In the genomic region with DNA sequence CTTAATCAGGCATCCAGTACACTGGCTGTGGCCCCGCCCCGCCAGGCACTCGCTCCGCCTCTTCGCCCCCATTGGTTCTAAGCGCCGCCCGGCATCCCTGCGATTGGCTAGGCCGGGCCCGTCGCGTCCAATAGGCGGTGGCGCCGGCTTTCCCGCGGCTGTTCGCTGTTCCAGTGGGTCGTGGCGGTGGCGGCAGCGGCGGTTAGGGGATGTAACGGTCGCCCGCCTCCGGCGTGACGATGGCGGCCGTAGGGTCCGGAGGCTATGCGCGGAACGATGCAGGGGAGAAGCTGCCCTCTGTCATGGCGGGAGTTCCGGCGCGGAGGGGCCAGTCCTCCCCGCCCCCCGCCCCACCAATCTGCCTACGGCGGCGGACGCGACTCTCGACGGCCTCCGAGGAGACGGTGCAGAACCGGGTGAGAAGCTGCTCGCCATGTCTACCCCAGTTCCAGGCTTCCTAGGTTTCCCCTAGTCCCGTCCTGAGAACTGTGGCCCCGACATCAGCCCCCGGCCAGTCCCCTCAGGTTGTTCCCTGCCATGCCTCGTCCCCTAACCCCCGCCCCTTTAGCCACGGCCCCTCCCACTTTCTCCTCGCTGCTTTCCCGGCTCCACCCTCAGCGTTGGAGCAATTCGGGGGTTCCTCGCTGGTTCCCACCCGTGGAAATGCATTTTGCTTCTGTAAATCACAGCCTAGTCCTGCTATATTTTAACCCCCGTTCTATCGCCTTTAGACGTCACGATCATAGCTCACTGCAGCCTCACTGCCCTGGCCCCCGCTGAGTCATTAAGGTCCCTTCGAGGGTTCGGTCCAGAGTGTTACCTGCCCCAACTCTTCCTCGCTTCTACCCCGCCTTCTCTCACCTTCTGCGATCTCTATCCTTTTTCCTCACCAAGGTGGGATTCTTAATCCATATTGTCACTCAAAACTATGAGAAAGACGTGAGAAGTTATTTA, we compare ENCODE assay signal across 8 cellular contexts. TPM values are rescaled to one million over a fixed set of nuclear protein-coding genes. Genes with fewer than 3 reads are reported as not detected.
A peak's percentile ranks its signal among the peaks of the same experiment; 100 is the strongest.
DNase-seq lines count a peak whose midpoint lies in the region; TF ChIP-seq lines count a peak whose summit lies in the region.

A gene (plus strand): TSS at position 165 of the 954 bp plus-strand sequence. CDS start 75 bp downstream, at position 240.

- H3K27me3 ChIP-seq in GM06990 (replicated peaks; ENCODE audit: control insufficient read depth, insufficient read depth, low read length) (no peaks in the 10 kb centered on the region), osteoblast (ENCODE audit: insufficient read depth, low read length) (no peaks in the 10 kb centered on the region), tibial artery (no peaks in the 10 kb centered on the region)

- H3K9me3 Mint-ChIP-seq in HFFc6, result no peaks in the 10 kb centered on the region

- H3K4me1 Mint-ChIP-seq in HFFc6 (ENCODE audit: low read depth), result peaks cover 20% of the 10 kb centered on the region

- H4K20me1 ChIP-seq in osteoblast (ENCODE audit: insufficient read depth, low read length), result no peaks in the 10 kb centered on the region

- H3K79me2 ChIP-seq in osteoblast (ENCODE audit: insufficient read depth, low read length), result peaks cover 40% of the 10 kb centered on the region

- H3K36me3 ChIP-seq in GM06990 (ENCODE audit: control insufficient read depth, insufficient read depth, low read length) (peaks cover 3% of the 10 kb centered on the region; the same call in 1 of the 2 replicates), osteoblast (ENCODE audit: insufficient read depth, low read length) (peaks cover 9% of the 10 kb centered on the region), tibial artery (no peaks in the 10 kb centered on the region)

- peak; percentile 97 for DNase-seq in GM06990 (ENCODE audit: extremely low read depth, insufficient read length)
- peak; percentile 86 for DNase-seq in HFFc6
- peak; percentile 91 for DNase-seq in NB4 (ENCODE audit: low read depth)
- peak; percentile 89 for DNase-seq in SK-MEL-5 (ENCODE audit: low read depth, low spot score)
- peak; percentile 94 to 98 (median 96) for DNase-seq in activated naive CD4-positive, alpha-beta T cell (lab: John Stamatoyannopoulos, UW)
- DNase-seq in germinal center (ENCODE audit: low spot score), result peak; percentile 99
- DNase-seq in osteoblast (ENCODE audit: insufficient read length, low spot score, missing footprints), result peak; percentile 99
- peak; percentile 91 to 95 for DNase-seq in tibial artery

- H3K9me3 ChIP-seq in osteoblast (ENCODE audit: low read depth, low read length) (no peaks in the 10 kb centered on the region), tibial artery (no peaks in the 10 kb centered on the region)

- H3K27ac ChIP-seq in osteoblast (ENCODE audit: low read depth, low read length), result peak within 1 kb of the TSS; percentile 97
- peak within 1 kb of the TSS; percentile 84 to 85 for H3K27ac ChIP-seq in tibial artery

- peak within 1 kb of the TSS; percentile 88 for H3K4me3 ChIP-seq in GM06990 (replicated peaks; ENCODE audit: low read depth, low read length)
- H3K4me3 ChIP-seq in NB4 (ENCODE audit: low read depth, low read length), result peak within 1 kb of the TSS; percentile 81
- H3K4me3 ChIP-seq in osteoblast (ENCODE audit: insufficient read depth, low read length), result peak within 1 kb of the TSS; percentile 78
- peak within 1 kb of the TSS; percentile 56 to 67 for H3K4me3 ChIP-seq in tibial artery

- peak within 1 kb of the TSS; percentile 97 for H2AFZ ChIP-seq in osteoblast (ENCODE audit: low read length)

- in situ Hi-C loops in SK-MEL-5 (cut with HindIII; ENCODE audit: low pct_unique_long_range_greater_than_20kb, low sequenced_read_pairs), result no loop called here

- no peak for TF ChIP-seq POLR2A in NB4 (IDR thresholded peaks at IDR 0.05; ENCODE audit: extremely low read depth, insufficient read length)

- H3K27me3 Mint-ChIP-seq in HFFc6 (ENCODE audit: insufficient read depth), result no peaks in the 10 kb centered on the region; the same call in 1 of the 2 replicates

- intact Hi-C loops in tibial artery (cut with DNase I; ENCODE audit: low total_unique reads), result loop anchor here (2.0 to 5.0 kb wide), 3 partner anchors 38 to 62 kb away; a partner anchor contains a TSS

- TF ChIP-seq CTCF in GM06990 (IDR thresholded peaks at IDR 0.05; ENCODE audit: insufficient read depth, low read length, poor library complexity, severe bottlenecking) (no peak), HFFc6 (IDR thresholded peaks at IDR 0.05) (peak; percentile 42; the same call in 1 of the 2 replicates), NB4 (IDR thresholded peaks at IDR 0.05; ENCODE audit: low read depth, low read length) (no peak), osteoblast (IDR thresholded peaks at IDR 0.05; ENCODE audit: extremely low read depth, low read depth, low read length) (no peak), tibial artery (IDR thresholded peaks at IDR 0.05) (no peak)

- peak within 1 kb of the TSS; percentile 100 for H3K4me3 Mint-ChIP-seq in HFFc6

- H3K27ac Mint-ChIP-seq in HFFc6, result peak within 1 kb of the TSS; percentile 98

- H3K4me2 ChIP-seq in osteoblast (ENCODE audit: insufficient read depth, low read length), result peak within 1 kb of the TSS; percentile 83

- peaks cover 2% of the 10 kb centered on the region; the same call in 1 of the 2 replicates for H3K36me3 Mint-ChIP-seq in HFFc6 (ENCODE audit: low read depth)

- H3K4me1 ChIP-seq in osteoblast (ENCODE audit: insufficient read depth, low read length), result peaks cover 18% of the 10 kb centered on the region
- H3K4me1 ChIP-seq in tibial artery, result peaks cover 0 to 14% (median 8%) of the 10 kb centered on the region in 4 donors

RNA-seq across cellular contexts. Expression of the gene that starts here (rescaled TPM):
- total RNA-seq in HFFc6 (2021; fragmentation: NEBNext Ultra II Directional; extraction: Animal tissue kit (Norgen Biotek cat#: 25700)), result 10 to 100 TPM in 5 of 6 experiments, 1 to 10 TPM in 1; 6.5 to 13.8 (median 13.0) TPM
- 2.7 and 4.1 TPM in 2 replicates for total RNA-seq in SK-MEL-5 (2014; rRNA removed; shearing (Covaris generic))
- 8.2 and 12.7 TPM in 2 replicates for polyA plus RNA-seq in SK-MEL-5 (2015; cell fraction: cytosol; rRNA removed)
- polyA plus RNA-seq in SK-MEL-5 (2015; cell fraction: nucleus; rRNA removed), result 23.2 and 35.9 TPM in 2 replicates
- total RNA-seq in osteoblast, result 1.4 and 1.8 TPM in 2 replicates

Comparison
In these comparisons a context has a peak if more than half of its experiments do, and no peak if none do; other contexts are left out.
1. Peak in every context shown above with its lines: DNase-seq, H3K4me3 ChIP-seq and H3K27ac ChIP-seq.